ENCODE assay signal across 10 cellular contexts in the genomic region with DNA sequence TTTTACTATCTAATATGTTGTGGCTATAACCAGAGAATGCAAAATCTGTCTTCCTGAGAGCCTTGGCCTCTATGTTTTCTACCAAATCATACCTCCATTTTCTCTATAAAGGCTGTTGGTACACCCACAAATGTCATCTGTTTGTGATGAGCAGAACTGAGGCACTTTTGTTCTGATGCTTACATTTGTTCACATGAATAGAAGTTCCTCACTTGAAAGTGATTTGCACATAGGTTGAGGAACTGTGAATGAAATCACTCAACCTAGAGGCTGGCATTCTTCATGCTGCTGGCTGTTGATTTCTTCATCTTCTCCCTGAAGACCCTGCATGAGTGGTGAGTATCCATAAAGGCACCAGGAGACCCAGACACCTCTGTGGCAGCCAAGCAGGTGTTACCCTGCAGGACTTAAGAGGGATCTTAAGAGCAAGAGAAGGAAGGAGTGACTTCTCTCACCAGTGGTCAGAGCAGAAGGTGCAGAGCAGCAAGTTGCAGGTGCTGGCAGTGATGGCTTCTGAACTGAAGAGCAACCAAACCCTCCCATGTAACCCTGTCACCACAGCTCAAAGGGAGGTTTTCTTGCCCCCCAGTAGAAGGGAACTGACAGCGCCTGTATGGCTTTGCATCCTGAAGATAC.
"Had no signal": no experiment of that assay in that cellular context is flagged by ENCODE, and none has a peak within 500 bp of the region (broad histone marks: within the 10 kb centered on the region; RNA-seq: fewer than 3 reads in every experiment).

No MANE protein-coding gene starts in this region.

- ATAC-seq: activated CD8-positive, alpha-beta memory T cell treated with anti-CD3 and anti-CD28 coated beads, Interleukin-2, amount 10 ng/mL, durations not matched to agents 7 days and 5 days had no signal

- H3K36me3 ChIP-seq: esophagus squamous epithelium had no signal

- H3K27me3 ChIP-seq: esophagus squamous epithelium had no signal

- DNase-seq: activated CD4-positive, alpha-beta T cell treated with anti-CD3 and anti-CD28 coated beads, Interleukin-2, amount 50 U/mL, for 4 hours; activated CD4-positive, CD25-positive, alpha-beta regulatory T cell treated with anti-CD3 and anti-CD28 coated beads, Interleukin-2, amount 50 U/mL, for 72 hours; activated CD8-positive, alpha-beta memory T cell treated with anti-CD3 and anti-CD28 coated beads, Interleukin-2, amount 10 ng/mL, durations not matched to agents 7 days and 5 days; activated effector memory CD4-positive, alpha-beta T cell treated with Interleukin-2 at 50 U/mL for 16 hours; activated T-cell treated with anti-CD3 and anti-CD28 coated beads, Interleukin-2, amount 50 U/mL, for 24 hours; esophagus squamous epithelium; foreskin fibroblast; glutamatergic neuron; retina; stimulated activated CD4-positive, alpha-beta T cell treated with anti-CD3 and anti-CD28 coated beads, Interleukin-4, amount 100 ng/mL, for 4 hours had no signal

- H3K27ac ChIP-seq: esophagus squamous epithelium had no signal

- H3K9me3 ChIP-seq: esophagus squamous epithelium had no signal

- H3K4me3 ChIP-seq: esophagus squamous epithelium had no signal
